ENCODE assay signal across 28 cellular contexts in genomic region chr14:103156733-103157411, GRCh38. TPM values are rescaled to one million over a fixed set of nuclear protein-coding genes. Genes with fewer than 3 reads are reported as not detected.
DNase-seq lines count a peak whose midpoint lies in the region; ATAC-seq and TF ChIP-seq lines count a peak whose summit lies in the region.
"Had no signal": no experiment of that assay in that cellular context is flagged by ENCODE, and none has a peak within 500 bp of the region (broad histone marks: within the 10 kb centered on the region; RNA-seq: fewer than 3 reads in every experiment).

No MANE protein-coding gene starts in this region.

- no peak for ATAC-seq in stimulated activated naive CD8-positive, alpha-beta T cell treated with anti-CD3 and anti-CD28 coated beads, Interleukin-15, amount 100 ng/mL, for 72 hours
- no peak for ATAC-seq in stimulated activated naive CD8-positive, alpha-beta T cell treated with anti-CD3 and anti-CD28 coated beads, Interleukin-15, Interleukin-2, amounts not matched to agents 100 U/mL and 50 U/mL, for 24 hours
- ATAC-seq: activated T-cell treated with anti-CD3 and anti-CD28 coated beads, Interleukin-2, amount 50 U/mL, for 4 hours; left lung had no signal

- H3K4me3 ChIP-seq in endodermal cell (ENCODE audit: low read length): no peak overlapping the region
- H3K4me3 ChIP-seq: ascending aorta, left lung, SJCRH30, suprapubic skin had no signal

- WGBS in endodermal cell (ENCODE audit: insufficient coverage in 1 of 2, insufficient read length in 1 of 2), 2 experiments: 68 to 79% methylated on average over 15 to 18 of the region's 18 CpGs

- H3K4me1 ChIP-seq in endodermal cell (ENCODE audit: control insufficient read depth, insufficient read depth, low read length): no peaks in the 10 kb centered on the region
- H3K4me1 ChIP-seq: left lung, SJCRH30 had no signal

- H3K36me3 ChIP-seq in endodermal cell (ENCODE audit: control insufficient read depth, insufficient read depth, low read length): no peaks in the 10 kb centered on the region
- H3K36me3 ChIP-seq: ascending aorta, left lung, SJCRH30, suprapubic skin, WERI-Rb-1 had no signal

- H3K36me3 Mint-ChIP-seq in endodermal cell (ENCODE audit: low read depth) (peaks cover 2% of the 10 kb centered on the region), nephron progenitor cell (ENCODE audit: low read depth) (no peaks in the 10 kb centered on the region), glutamatergic neuron (ENCODE audit: unreplicated experiment) (no peaks in the 10 kb centered on the region)
- H3K36me3 Mint-ChIP-seq: activated naive CD8-positive, alpha-beta T cell treated with anti-CD3 and anti-CD28 coated beads, Interleukin-2, amount 10 ng/mL, durations not matched to agents 7 days and 5 days; memory B cell; stimulated activated memory B cell treated with anti-CD40 and anti-IgM and Interleukin-4, amounts not matched to agents 10 μg/mL and 1 μg/mL and 100 μg/mL, for 72 hours had no signal

- DNase-seq in stimulated activated naive CD8-positive, alpha-beta T cell treated with anti-CD3 and anti-CD28 coated beads, Interleukin-15, amount 100 ng/mL, for 72 hours: no peak
- no peak for DNase-seq in stimulated activated naive CD8-positive, alpha-beta T cell treated with anti-CD3 and anti-CD28 coated beads, Interleukin-15, Interleukin-2, amounts not matched to agents 100 U/mL and 50 U/mL, for 24 hours
- DNase-seq in endodermal cell (peak; percentile 74), nephron progenitor cell (peak; percentile 46), glutamatergic neuron (no peak), OCI-M1 (lab: John Stamatoyannopoulos, UW) (no peak), middle frontal gyrus (ENCODE audit: extremely low spot score, low spot score) (no peak), C1 segment of cervical spinal cord (lab: John Stamatoyannopoulos, UW) (no peak)
- DNase-seq: activated CD4-positive, alpha-beta T cell treated with anti-CD3 and anti-CD28 coated beads, Interleukin-2, amount 10 ng/mL, durations not matched to agents 7 days and 5 days; activated gamma-delta T cell; activated naive CD8-positive, alpha-beta T cell treated with anti-CD3 and anti-CD28 coated beads, Interleukin-2, amount 10 ng/mL, durations not matched to agents 7 days and 5 days; activated T-cell treated with anti-CD3 and anti-CD28 coated beads, Interleukin-2, amount 50 U/mL, for 4 hours; CD4-positive, alpha-beta T cell; effector CD4-positive, alpha-beta T cell; HCEC 1CT; NCI-H1436 treated with DMSO at 0.1 percent for 48 hours; NCI-H2081 treated with DMSO at 0.1 percent for 48 hours; NCI-H345; SJCRH30; stimulated activated CD4-positive, alpha-beta T cell treated with anti-CD3 and anti-CD28 coated beads, Interleukin-15, amount 100 ng/mL, for 24 hours; SW 1271; T-helper 9 cell; WERI-Rb-1 had no signal

- H3K27me3 ChIP-seq in endodermal cell (ENCODE audit: control insufficient read depth, insufficient read depth, low read length, poor library complexity, severe bottlenecking): no peaks in the 10 kb centered on the region
- H3K27me3 ChIP-seq: ascending aorta, left lung, suprapubic skin had no signal

- H3K27me3 Mint-ChIP-seq in stimulated activated naive CD8-positive, alpha-beta T cell treated with anti-CD3 and anti-CD28 coated beads, Interleukin-15, amount 100 ng/mL, for 72 hours: no peaks in the 10 kb centered on the region
- H3K27me3 Mint-ChIP-seq in endodermal cell (ENCODE audit: insufficient read depth) (peaks cover 9% of the 10 kb centered on the region), nephron progenitor cell (ENCODE audit: low read depth, poor library complexity) (peaks cover 19% of the 10 kb centered on the region), glutamatergic neuron (ENCODE audit: unreplicated experiment) (no peaks in the 10 kb centered on the region)
- H3K27me3 Mint-ChIP-seq: activated CD4-positive, alpha-beta T cell treated with anti-CD3 and anti-CD28 coated beads, Interleukin-2, amount 10 ng/mL, durations not matched to agents 7 days and 5 days; activated naive CD8-positive, alpha-beta T cell treated with anti-CD3 and anti-CD28 coated beads, Interleukin-2, amount 10 ng/mL, durations not matched to agents 7 days and 5 days; CD4-positive, alpha-beta T cell had no signal

- TF ChIP-seq CTCF in endodermal cell (conservative IDR thresholded peaks at IDR 0.05) (peak; percentile 48), nephron progenitor cell (IDR thresholded peaks at IDR 0.05) (no peak), glutamatergic neuron (IDR thresholded peaks at IDR 0.05; ENCODE audit: partially characterized antibody, unreplicated experiment) (no peak)

- peaks cover 34% of the 10 kb centered on the region for H3K9me3 ChIP-seq in endodermal cell (ENCODE audit: control insufficient read depth, low read length)
- H3K9me3 ChIP-seq: ascending aorta, left lung, SJCRH30, suprapubic skin had no signal

- no peak overlapping the region for H3K27ac ChIP-seq in endodermal cell (ENCODE audit: low read depth, low read length)
- H3K27ac ChIP-seq: ascending aorta, left lung, SJCRH30, WERI-Rb-1 had no signal

- H3K9me3 Mint-ChIP-seq in stimulated activated naive CD8-positive, alpha-beta T cell treated with anti-CD3 and anti-CD28 coated beads, Interleukin-15, amount 100 ng/mL, for 72 hours: no peaks in the 10 kb centered on the region
- peaks cover 25% of the 10 kb centered on the region for H3K9me3 Mint-ChIP-seq in endodermal cell
- H3K9me3 Mint-ChIP-seq in nephron progenitor cell: peaks cover 3% of the 10 kb centered on the region
- peaks cover 1% of the 10 kb centered on the region for H3K9me3 Mint-ChIP-seq in glutamatergic neuron (ENCODE audit: unreplicated experiment)
- H3K9me3 Mint-ChIP-seq: activated CD4-positive, alpha-beta T cell treated with anti-CD3 and anti-CD28 coated beads, Interleukin-2, amount 10 ng/mL, durations not matched to agents 7 days and 5 days; activated naive CD8-positive, alpha-beta T cell treated with anti-CD3 and anti-CD28 coated beads, Interleukin-2, amount 10 ng/mL, durations not matched to agents 7 days and 5 days; activated T-cell treated with anti-CD3 and anti-CD28 coated beads, Interleukin-2, amount 50 U/mL, for 4 hours; CD4-positive, alpha-beta T cell; memory B cell; stimulated activated memory B cell treated with anti-CD40 and anti-IgM and Interleukin-4, amounts not matched to agents 10 μg/mL and 1 μg/mL and 100 μg/mL, for 72 hours had no signal

- H3K4me3 Mint-ChIP-seq in stimulated activated naive CD8-positive, alpha-beta T cell treated with anti-CD3 and anti-CD28 coated beads, Interleukin-15, amount 100 ng/mL, for 72 hours: no peak overlapping the region
- H3K4me3 Mint-ChIP-seq in endodermal cell: no peak overlapping the region
- H3K4me3 Mint-ChIP-seq in nephron progenitor cell: peak overlapping the region; percentile 58
- no peak overlapping the region for H3K4me3 Mint-ChIP-seq in glutamatergic neuron (ENCODE audit: unreplicated experiment)
- H3K4me3 Mint-ChIP-seq: activated CD4-positive, alpha-beta T cell treated with anti-CD3 and anti-CD28 coated beads, Interleukin-2, amount 10 ng/mL, durations not matched to agents 7 days and 5 days; activated naive CD8-positive, alpha-beta T cell treated with anti-CD3 and anti-CD28 coated beads, Interleukin-2, amount 10 ng/mL, durations not matched to agents 7 days and 5 days; activated T-cell treated with anti-CD3 and anti-CD28 coated beads, Interleukin-2, amount 50 U/mL, for 4 hours; CD4-positive, alpha-beta T cell; memory B cell; stimulated activated memory B cell treated with anti-CD40 and anti-IgM and Interleukin-4, amounts not matched to agents 10 μg/mL and 1 μg/mL and 100 μg/mL, for 72 hours had no signal

- H3K27ac Mint-ChIP-seq in stimulated activated naive CD8-positive, alpha-beta T cell treated with anti-CD3 and anti-CD28 coated beads, Interleukin-15, amount 100 ng/mL, for 72 hours: peak overlapping the region; percentile 28 to 57
- H3K27ac Mint-ChIP-seq in endodermal cell: no peak overlapping the region
- H3K27ac Mint-ChIP-seq in nephron progenitor cell: peak overlapping the region; percentile 51
- H3K27ac Mint-ChIP-seq in glutamatergic neuron (ENCODE audit: unreplicated experiment): no peak overlapping the region
- H3K27ac Mint-ChIP-seq: activated CD4-positive, alpha-beta T cell treated with anti-CD3 and anti-CD28 coated beads, Interleukin-2, amount 10 ng/mL, durations not matched to agents 7 days and 5 days; activated naive CD8-positive, alpha-beta T cell treated with anti-CD3 and anti-CD28 coated beads, Interleukin-2, amount 10 ng/mL, durations not matched to agents 7 days and 5 days; CD4-positive, alpha-beta T cell; memory B cell; stimulated activated memory B cell treated with anti-CD40 and anti-IgM and Interleukin-4, amounts not matched to agents 10 μg/mL and 1 μg/mL and 100 μg/mL, for 72 hours had no signal

- H3K9ac ChIP-seq in endodermal cell (ENCODE audit: extremely low read depth, low read length, poor library complexity, severe bottlenecking): no peak overlapping the region

- peaks cover 6% of the 10 kb centered on the region for H3K4me1 Mint-ChIP-seq in stimulated activated naive CD8-positive, alpha-beta T cell treated with anti-CD3 and anti-CD28 coated beads, Interleukin-15, amount 100 ng/mL, for 72 hours
- H3K4me1 Mint-ChIP-seq in endodermal cell (peaks cover 3% of the 10 kb centered on the region), nephron progenitor cell (peaks cover 42% of the 10 kb centered on the region), glutamatergic neuron (ENCODE audit: low read depth, unreplicated experiment) (no peaks in the 10 kb centered on the region)
- H3K4me1 Mint-ChIP-seq: activated CD4-positive, alpha-beta T cell treated with anti-CD3 and anti-CD28 coated beads, Interleukin-2, amount 10 ng/mL, durations not matched to agents 7 days and 5 days; stimulated activated memory B cell treated with anti-CD40 and anti-IgM and Interleukin-4, amounts not matched to agents 10 μg/mL and 1 μg/mL and 100 μg/mL, for 72 hours had no signal

RNA-seq across cellular contexts. Expression of gene TNFAIP2, which starts 33.6 kb away (rescaled TPM):
- 10 to 100 TPM; 16.8 to 19.4 TPM for total RNA-seq in endodermal cell
- 57.6 TPM for polyA plus RNA-seq in endodermal cell (2013, experiment 1 of 2)
- 59.4 TPM for polyA plus RNA-seq in endodermal cell (2013, experiment 2 of 2)
- 4.3 TPM for total RNA-seq in glutamatergic neuron (ENCODE audit: unreplicated experiment)

Comparison
In these comparisons a context has a peak if more than half of its experiments do, and no peak if none do; other contexts are left out.
1. DNase-seq: peak in endodermal cell (single experiment) and nephron progenitor cell (single experiment); none in stimulated activated naive CD8-positive, alpha-beta T cell treated with anti-CD3 and anti-CD28 coated beads, Interleukin-15, amount 100 ng/mL, for 72 hours (0 of 2), stimulated activated naive CD8-positive, alpha-beta T cell treated with anti-CD3 and anti-CD28 coated beads, Interleukin-15, Interleukin-2, amounts not matched to agents 100 U/mL and 50 U/mL, for 24 hours (single experiment), glutamatergic neuron (single experiment), OCI-M1 (single experiment), middle frontal gyrus (single experiment) and C1 segment of cervical spinal cord (0 of 14).
2. H3K27ac Mint-ChIP-seq: peak in stimulated activated naive CD8-positive, alpha-beta T cell treated with anti-CD3 and anti-CD28 coated beads, Interleukin-15, amount 100 ng/mL, for 72 hours (2 of 2) and nephron progenitor cell (single experiment); none in endodermal cell (single experiment) and glutamatergic neuron (single experiment).